1 cellular context compared by ENCODE assay signal in genomic region chr6:11221623-11222384, GRCh38.
TF ChIP-seq lines count a peak whose summit lies in the region.

No MANE protein-coding gene starts in this region.

TF ChIP-seq in SK-N-SH, 30 proteins besides CTCF, POLR2A, EP300 and RAD21 (continued from another document):
- TF ChIP-seq PBX3 (IDR thresholded peaks at IDR 0.05), result peak; percentile 49
- peak; percentile 43 for TF ChIP-seq CHD2 (IDR thresholded peaks at IDR 0.05; ENCODE audit: low read length, partially characterized antibody)
- peak; percentile 56; the same call in 1 of the 2 replicates for TF ChIP-seq FOXJ3 (CRISPR knock-in tag; IDR thresholded peaks at IDR 0.05)
- peak; percentile 61 for TF ChIP-seq TCF12 (IDR thresholded peaks at IDR 0.05)
- no peak for TF ChIP-seq SIN3A (IDR thresholded peaks at IDR 0.05; ENCODE audit: borderline replicate concordance, low read depth, low read length)
- TF ChIP-seq, protein P1, sequence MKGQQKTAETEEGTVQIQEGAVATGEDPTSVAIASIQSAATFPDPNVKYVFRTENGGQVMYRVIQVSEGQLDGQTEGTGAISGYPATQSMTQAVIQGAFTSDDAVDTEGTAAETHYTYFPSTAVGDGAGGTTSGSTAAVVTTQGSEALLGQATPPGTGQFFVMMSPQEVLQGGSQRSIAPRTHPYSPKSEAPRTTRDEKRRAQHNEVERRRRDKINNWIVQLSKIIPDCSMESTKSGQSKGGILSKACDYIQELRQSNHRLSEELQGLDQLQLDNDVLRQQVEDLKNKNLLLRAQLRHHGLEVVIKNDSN (IDR thresholded peaks at IDR 0.05; ENCODE audit: borderline replicate concordance, low read depth), result no peak
- TF ChIP-seq GATA2 (CRISPR knock-in tag; IDR thresholded peaks at IDR 0.05), result peak; percentile 79
